In genomic region chr19:46191972-46192371, GRCh38 we compare ENCODE assay signal across 1 cellular context.
TF ChIP-seq lines count a peak whose summit lies in the region.

No MANE protein-coding gene starts in this region.

TF ChIP-seq in H1, 55 proteins besides CTCF, POLR2A, EP300 and RAD21:
- TF ChIP-seq TEAD4 (IDR thresholded peaks at IDR 0.05; ENCODE audit: low read depth, low read length) (no peak), NANOG (IDR thresholded peaks at IDR 0.05; ENCODE audit: insufficient read depth, low read depth, low read length, poor library complexity, severe bottlenecking) (no peak), SP1 (IDR thresholded peaks at IDR 0.05; ENCODE audit: low read depth, low read length) (no peak), MAFK (IDR thresholded peaks at IDR 0.05; ENCODE audit: low read depth, low read length) (no peak), EGR1 (IDR thresholded peaks at IDR 0.05; ENCODE audit: borderline replicate concordance, low read depth, low read length) (no peak), KDM4A (IDR thresholded peaks at IDR 0.05; ENCODE audit: low read depth, low read length, severe bottlenecking) (no peak), SUZ12 (IDR thresholded peaks at IDR 0.05; ENCODE audit: low read length) (no peak), ZNF274 (IDR thresholded peaks at IDR 0.05; ENCODE audit: borderline replicate concordance, extremely low read depth, low read length) (no peak), SIRT6 (IDR thresholded peaks at IDR 0.05; ENCODE audit: low read length) (no peak), TAF1 (IDR thresholded peaks at IDR 0.05; ENCODE audit: low read depth, low read length) (no peak)
- TF ChIP-seq, protein P1, sequence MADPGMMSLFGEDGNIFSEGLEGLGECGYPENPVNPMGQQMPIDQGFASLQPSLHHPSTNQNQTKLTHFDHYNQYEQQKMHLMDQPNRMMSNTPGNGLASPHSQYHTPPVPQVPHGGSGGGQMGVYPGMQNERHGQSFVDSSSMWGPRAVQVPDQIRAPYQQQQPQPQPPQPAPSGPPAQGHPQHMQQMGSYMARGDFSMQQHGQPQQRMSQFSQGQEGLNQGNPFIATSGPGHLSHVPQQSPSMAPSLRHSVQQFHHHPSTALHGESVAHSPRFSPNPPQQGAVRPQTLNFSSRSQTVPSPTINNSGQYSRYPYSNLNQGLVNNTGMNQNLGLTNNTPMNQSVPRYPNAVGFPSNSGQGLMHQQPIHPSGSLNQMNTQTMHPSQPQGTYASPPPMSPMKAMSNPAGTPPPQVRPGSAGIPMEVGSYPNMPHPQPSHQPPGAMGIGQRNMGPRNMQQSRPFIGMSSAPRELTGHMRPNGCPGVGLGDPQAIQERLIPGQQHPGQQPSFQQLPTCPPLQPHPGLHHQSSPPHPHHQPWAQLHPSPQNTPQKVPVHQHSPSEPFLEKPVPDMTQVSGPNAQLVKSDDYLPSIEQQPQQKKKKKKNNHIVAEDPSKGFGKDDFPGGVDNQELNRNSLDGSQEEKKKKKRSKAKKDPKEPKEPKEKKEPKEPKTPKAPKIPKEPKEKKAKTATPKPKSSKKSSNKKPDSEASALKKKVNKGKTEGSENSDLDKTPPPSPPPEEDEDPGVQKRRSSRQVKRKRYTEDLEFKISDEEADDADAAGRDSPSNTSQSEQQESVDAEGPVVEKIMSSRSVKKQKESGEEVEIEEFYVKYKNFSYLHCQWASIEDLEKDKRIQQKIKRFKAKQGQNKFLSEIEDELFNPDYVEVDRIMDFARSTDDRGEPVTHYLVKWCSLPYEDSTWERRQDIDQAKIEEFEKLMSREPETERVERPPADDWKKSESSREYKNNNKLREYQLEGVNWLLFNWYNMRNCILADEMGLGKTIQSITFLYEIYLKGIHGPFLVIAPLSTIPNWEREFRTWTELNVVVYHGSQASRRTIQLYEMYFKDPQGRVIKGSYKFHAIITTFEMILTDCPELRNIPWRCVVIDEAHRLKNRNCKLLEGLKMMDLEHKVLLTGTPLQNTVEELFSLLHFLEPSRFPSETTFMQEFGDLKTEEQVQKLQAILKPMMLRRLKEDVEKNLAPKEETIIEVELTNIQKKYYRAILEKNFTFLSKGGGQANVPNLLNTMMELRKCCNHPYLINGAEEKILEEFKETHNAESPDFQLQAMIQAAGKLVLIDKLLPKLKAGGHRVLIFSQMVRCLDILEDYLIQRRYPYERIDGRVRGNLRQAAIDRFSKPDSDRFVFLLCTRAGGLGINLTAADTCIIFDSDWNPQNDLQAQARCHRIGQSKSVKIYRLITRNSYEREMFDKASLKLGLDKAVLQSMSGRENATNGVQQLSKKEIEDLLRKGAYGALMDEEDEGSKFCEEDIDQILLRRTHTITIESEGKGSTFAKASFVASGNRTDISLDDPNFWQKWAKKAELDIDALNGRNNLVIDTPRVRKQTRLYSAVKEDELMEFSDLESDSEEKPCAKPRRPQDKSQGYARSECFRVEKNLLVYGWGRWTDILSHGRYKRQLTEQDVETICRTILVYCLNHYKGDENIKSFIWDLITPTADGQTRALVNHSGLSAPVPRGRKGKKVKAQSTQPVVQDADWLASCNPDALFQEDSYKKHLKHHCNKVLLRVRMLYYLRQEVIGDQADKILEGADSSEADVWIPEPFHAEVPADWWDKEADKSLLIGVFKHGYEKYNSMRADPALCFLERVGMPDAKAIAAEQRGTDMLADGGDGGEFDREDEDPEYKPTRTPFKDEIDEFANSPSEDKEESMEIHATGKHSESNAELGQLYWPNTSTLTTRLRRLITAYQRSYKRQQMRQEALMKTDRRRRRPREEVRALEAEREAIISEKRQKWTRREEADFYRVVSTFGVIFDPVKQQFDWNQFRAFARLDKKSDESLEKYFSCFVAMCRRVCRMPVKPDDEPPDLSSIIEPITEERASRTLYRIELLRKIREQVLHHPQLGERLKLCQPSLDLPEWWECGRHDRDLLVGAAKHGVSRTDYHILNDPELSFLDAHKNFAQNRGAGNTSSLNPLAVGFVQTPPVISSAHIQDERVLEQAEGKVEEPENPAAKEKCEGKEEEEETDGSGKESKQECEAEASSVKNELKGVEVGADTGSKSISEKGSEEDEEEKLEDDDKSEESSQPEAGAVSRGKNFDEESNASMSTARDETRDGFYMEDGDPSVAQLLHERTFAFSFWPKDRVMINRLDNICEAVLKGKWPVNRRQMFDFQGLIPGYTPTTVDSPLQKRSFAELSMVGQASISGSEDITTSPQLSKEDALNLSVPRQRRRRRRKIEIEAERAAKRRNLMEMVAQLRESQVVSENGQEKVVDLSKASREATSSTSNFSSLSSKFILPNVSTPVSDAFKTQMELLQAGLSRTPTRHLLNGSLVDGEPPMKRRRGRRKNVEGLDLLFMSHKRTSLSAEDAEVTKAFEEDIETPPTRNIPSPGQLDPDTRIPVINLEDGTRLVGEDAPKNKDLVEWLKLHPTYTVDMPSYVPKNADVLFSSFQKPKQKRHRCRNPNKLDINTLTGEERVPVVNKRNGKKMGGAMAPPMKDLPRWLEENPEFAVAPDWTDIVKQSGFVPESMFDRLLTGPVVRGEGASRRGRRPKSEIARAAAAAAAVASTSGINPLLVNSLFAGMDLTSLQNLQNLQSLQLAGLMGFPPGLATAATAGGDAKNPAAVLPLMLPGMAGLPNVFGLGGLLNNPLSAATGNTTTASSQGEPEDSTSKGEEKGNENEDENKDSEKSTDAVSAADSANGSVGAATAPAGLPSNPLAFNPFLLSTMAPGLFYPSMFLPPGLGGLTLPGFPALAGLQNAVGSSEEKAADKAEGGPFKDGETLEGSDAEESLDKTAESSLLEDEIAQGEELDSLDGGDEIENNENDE (IDR thresholded peaks at IDR 0.05; ENCODE audit: insufficient replicate concordance, low read length) = no peak
- TF ChIP-seq, protein P2, sequence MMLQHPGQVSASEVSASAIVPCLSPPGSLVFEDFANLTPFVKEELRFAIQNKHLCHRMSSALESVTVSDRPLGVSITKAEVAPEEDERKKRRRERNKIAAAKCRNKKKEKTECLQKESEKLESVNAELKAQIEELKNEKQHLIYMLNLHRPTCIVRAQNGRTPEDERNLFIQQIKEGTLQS (IDR thresholded peaks at IDR 0.05; ENCODE audit: insufficient read depth, low read depth, low read length) = no peak
- TF ChIP-seq, protein P3, sequence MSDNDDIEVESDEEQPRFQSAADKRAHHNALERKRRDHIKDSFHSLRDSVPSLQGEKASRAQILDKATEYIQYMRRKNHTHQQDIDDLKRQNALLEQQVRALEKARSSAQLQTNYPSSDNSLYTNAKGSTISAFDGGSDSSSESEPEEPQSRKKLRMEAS (IDR thresholded peaks at IDR 0.05) = no peak
